ENCODE assay signal across 1 cellular context in genomic region chr18:57466745-57467144, GRCh38.
TF ChIP-seq lines count a peak whose summit lies in the region.

No MANE protein-coding gene starts in this region.

TF ChIP-seq in H1, 55 proteins besides CTCF, POLR2A, EP300 and RAD21:
- TF ChIP-seq RXRA (IDR thresholded peaks at IDR 0.05; ENCODE audit: insufficient read depth, low read depth, low read length) (no peak), ASH2L (IDR thresholded peaks at IDR 0.05; ENCODE audit: low read length) (no peak), BACH1 (IDR thresholded peaks at IDR 0.05; ENCODE audit: low read length) (no peak), CEBPB (IDR thresholded peaks at IDR 0.05; ENCODE audit: low read depth, low read length) (no peak), KDM5A (IDR thresholded peaks at IDR 0.05; ENCODE audit: low read length) (no peak), FOSL1 (IDR thresholded peaks at IDR 0.05; ENCODE audit: insufficient read depth, low read depth, low read length) (no peak), TBP (IDR thresholded peaks at IDR 0.05; ENCODE audit: low read depth, low read length) (no peak), TEAD4 (IDR thresholded peaks at IDR 0.05; ENCODE audit: low read depth, low read length) (no peak), SP2 (IDR thresholded peaks at IDR 0.05; ENCODE audit: low read length) (no peak), CBX8 (IDR thresholded peaks at IDR 0.05; ENCODE audit: borderline replicate concordance, low read depth, low read length) (no peak), ATF3 (IDR thresholded peaks at IDR 0.05; ENCODE audit: insufficient read depth, low read depth, low read length) (no peak), JUND (IDR thresholded peaks at IDR 0.05; ENCODE audit: low read length) (no peak), CTBP2 (IDR thresholded peaks at IDR 0.05; ENCODE audit: borderline replicate concordance, insufficient read depth, insufficient read length, low read length) (no peak), NRF1 (IDR thresholded peaks at IDR 0.05; ENCODE audit: low read depth, low read length) (no peak), E2F6 (IDR thresholded peaks at IDR 0.05) (no peak), TAF1 (IDR thresholded peaks at IDR 0.05; ENCODE audit: low read depth, low read length) (no peak), SIRT6 (IDR thresholded peaks at IDR 0.05; ENCODE audit: low read length) (no peak), PHF8 (conservative IDR thresholded peaks at IDR 0.05; ENCODE audit: low read depth, low read length) (no peak), SP1 (IDR thresholded peaks at IDR 0.05; ENCODE audit: low read depth, low read length) (no peak), CHD1 (IDR thresholded peaks at IDR 0.05; ENCODE audit: low read depth, low read length) (no peak)
